Comparison of ENCODE assay signal across 8 cellular contexts in the genomic region with DNA sequence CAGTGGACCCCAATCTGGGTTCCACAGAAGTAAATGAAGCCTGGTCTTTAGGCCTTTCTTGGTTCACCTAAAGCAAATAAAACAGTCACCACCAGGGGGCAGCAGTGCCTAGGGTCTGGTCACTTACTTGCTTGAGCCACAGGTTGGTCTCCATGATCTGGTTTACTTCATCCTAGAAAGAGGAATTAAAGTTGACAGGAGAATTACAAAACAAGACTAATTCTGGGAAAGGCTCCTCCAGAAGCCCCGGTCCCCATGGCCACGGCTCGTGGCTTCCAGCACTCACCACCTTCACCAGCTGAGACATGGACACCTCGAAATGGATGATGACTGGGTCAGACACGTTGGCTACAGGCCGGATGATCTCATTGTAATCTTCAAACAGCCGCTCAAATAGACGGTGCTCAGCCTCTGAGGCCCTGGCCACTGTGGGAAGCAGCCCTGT.
DNase-seq lines count a peak whose midpoint lies in the region; ATAC-seq and TF ChIP-seq lines count a peak whose summit lies in the region.

No MANE protein-coding gene starts in this region.

- in situ Hi-C loops in T47D (cut with HindIII; ENCODE audit: low pct_unique_long_range_greater_than_20kb, low sequenced_read_pairs) = no loop called here

- H3K27ac ChIP-seq in VCaP = no peak overlapping the region

- peak; percentile 96 for TF ChIP-seq CTCF in VCaP (conservative IDR thresholded peaks at IDR 0.05)

- no peak for ATAC-seq in GM18873 (IDR thresholded peaks at IDR 0.05; ENCODE audit: low FRiP score, unreplicated experiment)

- DNase-seq in 8988T (peak; percentile 79), GM19240 (ENCODE audit: insufficient read length, low spot score) (peak; percentile 76), NCI-H2196 (lab: John Stamatoyannopoulos, UW; ENCODE audit: unreplicated experiment) (peak; percentile 84), T47D (ENCODE audit: low read depth in 1 of 2, low spot score in 1 of 2) (peak; percentile 88 to 93), iris pigment epithelial cell (ENCODE audit: low read depth) (peak; percentile 71)
- peak; percentile 77 for DNase-seq in stimulated activated CD4-positive, alpha-beta T cell treated with anti-CD3 and anti-CD28 coated beads, Interleukin-12 subunit alpha, Interleukin-12 subunit beta, amount 100 ng/mL, for 4 hours
